In the genomic region with DNA sequence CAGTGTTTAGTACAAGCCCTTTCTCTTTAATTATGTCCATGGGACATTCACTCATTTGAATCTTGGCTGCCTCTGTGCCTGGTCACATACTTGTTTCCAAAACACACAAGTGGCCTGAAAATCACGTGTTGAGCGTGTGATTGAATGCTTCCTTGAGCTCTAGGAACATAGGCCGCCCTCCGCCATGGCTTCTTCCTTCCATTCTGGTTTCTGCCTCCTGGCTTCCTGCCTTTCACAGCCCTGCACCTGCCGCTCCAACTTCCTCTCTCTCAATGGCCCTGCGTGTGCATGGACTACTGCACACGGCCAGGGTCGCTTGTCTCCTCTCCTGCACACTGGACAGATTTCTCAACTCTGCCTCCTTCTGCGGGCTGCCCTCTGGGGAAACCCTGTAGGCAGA, we compare ENCODE assay signal across 11 cellular contexts.
A peak's percentile ranks its signal among the peaks of the same experiment; 100 is the strongest.
DNase-seq lines count a peak whose midpoint lies in the region; ATAC-seq, FAIRE-seq and TF ChIP-seq lines count a peak whose summit lies in the region.
"Had no signal": no experiment of that assay in that cellular context is flagged by ENCODE, and none has a peak within 500 bp of the region (broad histone marks: within the 10 kb centered on the region; RNA-seq: fewer than 3 reads in every experiment).

No MANE protein-coding gene starts in this region.

- ATAC-seq in activated naive CD8-positive, alpha-beta T cell treated with anti-CD3 and anti-CD28 coated beads, Interleukin-2, amount 50 U/mL, for 24 hours, result no peak
- ATAC-seq in HepG2 (no peak; the same call in 2 of the 3 replicates), HG03108 (IDR thresholded peaks at IDR 0.05; ENCODE audit: unreplicated experiment) (no peak), HG02938 (IDR thresholded peaks at IDR 0.05; ENCODE audit: unreplicated experiment) (no peak)
- no peak for ATAC-seq in activated CD4-positive, alpha-beta T cell treated with anti-CD3 and anti-CD28 coated beads for 36 hours

- H3K79me2 ChIP-seq in HepG2 (ENCODE audit: insufficient read depth, low read length), result peaks cover 55% of the 10 kb centered on the region
- H3K79me2 ChIP-seq: parathyroid adenoma had no signal

- peaks cover 2% of the 10 kb centered on the region for H3K36me3 Mint-ChIP-seq in activated naive CD8-positive, alpha-beta T cell treated with anti-CD3 and anti-CD28 coated beads for 36 hours
- H3K36me3 Mint-ChIP-seq in activated naive CD8-positive, alpha-beta T cell treated with anti-CD3 and anti-CD28 coated beads, Interleukin-2, amount 50 U/mL, for 24 hours (ENCODE audit: low read depth), result no peaks in the 10 kb centered on the region
- H3K36me3 Mint-ChIP-seq in activated CD4-positive, alpha-beta T cell treated with anti-CD3 and anti-CD28 coated beads for 36 hours (ENCODE audit: low read depth), result no peaks in the 10 kb centered on the region

- H3K4me3 ChIP-seq in SK-N-MC (no peak overlapping the region), HepG2 (replicated peaks in 1 of 3; ENCODE audit: insufficient read depth in 1 of 3, low read depth in 2 of 3, low read length in 3 of 3) (no peak overlapping the region), transverse colon (no peak overlapping the region)

- H3K27ac Mint-ChIP-seq in activated naive CD8-positive, alpha-beta T cell treated with anti-CD3 and anti-CD28 coated beads for 36 hours, result no peak overlapping the region
- no peak overlapping the region for H3K27ac Mint-ChIP-seq in activated naive CD8-positive, alpha-beta T cell treated with anti-CD3 and anti-CD28 coated beads, Interleukin-2, amount 50 U/mL, for 24 hours
- H3K27ac Mint-ChIP-seq in activated CD4-positive, alpha-beta T cell treated with anti-CD3 and anti-CD28 coated beads for 36 hours, result no peak overlapping the region
- H3K27ac Mint-ChIP-seq: activated T-cell treated with anti-CD3 and anti-CD28 coated beads, Interleukin-2, amount 50 U/mL, for 24 hours had no signal

- peak overlapping the region; percentile 22 for H3K4me3 Mint-ChIP-seq in activated naive CD8-positive, alpha-beta T cell treated with anti-CD3 and anti-CD28 coated beads for 36 hours
- H3K4me3 Mint-ChIP-seq in activated naive CD8-positive, alpha-beta T cell treated with anti-CD3 and anti-CD28 coated beads, Interleukin-2, amount 50 U/mL, for 24 hours, result no peak overlapping the region
- no peak overlapping the region for H3K4me3 Mint-ChIP-seq in activated CD4-positive, alpha-beta T cell treated with anti-CD3 and anti-CD28 coated beads for 36 hours
- H3K4me3 Mint-ChIP-seq: activated T-cell treated with anti-CD3 and anti-CD28 coated beads, Interleukin-2, amount 50 U/mL, for 24 hours had no signal

- no peaks in the 10 kb centered on the region for H3K9me3 ChIP-seq in SK-N-MC (ENCODE audit: low read depth, low read length)
- no peaks in the 10 kb centered on the region for H3K9me3 ChIP-seq in HepG2 (ENCODE audit: low read length)
- no peaks in the 10 kb centered on the region for H3K9me3 ChIP-seq in transverse colon

- H3K27ac ChIP-seq in SK-N-MC (peak overlapping the region; percentile 70), HepG2 (ENCODE audit: extremely low read length, insufficient read depth, low read length) (no peak overlapping the region), transverse colon (peak overlapping the region; percentile 44 to 66 (median 52))
- H3K27ac ChIP-seq: parathyroid adenoma had no signal

- TF ChIP-seq POLR2A in HepG2 (IDR thresholded peaks at IDR 0.05; ENCODE audit: insufficient read depth in 1 of 2, low read depth in 2 of 2, low read length in 2 of 2) (no peak), transverse colon (IDR thresholded peaks at IDR 0.05) (no peak)

- no peak for DNase-seq in activated naive CD8-positive, alpha-beta T cell treated with anti-CD3 and anti-CD28 coated beads for 36 hours
- DNase-seq in activated naive CD8-positive, alpha-beta T cell treated with anti-CD3 and anti-CD28 coated beads, Interleukin-2, amount 50 U/mL, for 24 hours, result no peak
- no peak for DNase-seq in SK-N-MC (ENCODE audit: low read depth, low spot score)
- no peak for DNase-seq in HepG2 (ENCODE audit: low spot score)
- DNase-seq in transverse colon, result peak; percentile 47
- no peak for DNase-seq in activated CD4-positive, alpha-beta T cell treated with anti-CD3 and anti-CD28 coated beads for 36 hours
- DNase-seq: activated T-cell treated with anti-CD3 and anti-CD28 coated beads, Interleukin-2, amount 50 U/mL, for 24 hours; erythroblast had no signal

- H3K27me3 Mint-ChIP-seq in activated naive CD8-positive, alpha-beta T cell treated with anti-CD3 and anti-CD28 coated beads for 36 hours, result no peaks in the 10 kb centered on the region
- peaks cover 3% of the 10 kb centered on the region for H3K27me3 Mint-ChIP-seq in activated naive CD8-positive, alpha-beta T cell treated with anti-CD3 and anti-CD28 coated beads, Interleukin-2, amount 50 U/mL, for 24 hours
- H3K27me3 Mint-ChIP-seq in activated CD4-positive, alpha-beta T cell treated with anti-CD3 and anti-CD28 coated beads for 36 hours, result peaks cover 4% of the 10 kb centered on the region

- TF ChIP-seq EP300 in HepG2 (IDR thresholded peaks at IDR 0.05; ENCODE audit: low read depth in 2 of 2, low read length in 2 of 2), result no peak
- TF ChIP-seq EP300 in HepG2 (CRISPR knock-in tag; IDR thresholded peaks at IDR 0.05; ENCODE audit: borderline replicate concordance), result no peak
- no peak for TF ChIP-seq EP300 in transverse colon (IDR thresholded peaks at IDR 0.05; ENCODE audit: low read depth)

- H2AFZ ChIP-seq in HepG2 (ENCODE audit: low read length), result no peak overlapping the region
- H2AFZ ChIP-seq: parathyroid adenoma had no signal

- in situ Hi-C loops in HepG2 (cut with HindIII; ENCODE audit: extremely low pct_ligation_motif_present, low pct_unique_long_range_greater_than_20kb), result no loop called here
- in situ Hi-C loops in transverse colon (cut with MboI; ENCODE audit: low pct_ligation_motif_present in 1 of 4, low pct_unique_long_range_greater_than_20kb in 1 of 4, low sequenced_read_pairs in 3 of 4), result no loop called here

- POLR2A ChIA-PET in HepG2 (lab: Yijun Ruan, JAX), result interaction anchor here (1.4 to 1.8 kb wide), 2 partner anchors 10 to 30 kb away, joined by 5 to 7 read pairs; no protein-coding TSS in a partner anchor
- POLR2A ChIA-PET in activated CD4-positive, alpha-beta T cell treated with anti-CD3 and anti-CD28 coated beads for 36 hours (lab: Charles Lee), result no interaction called here

- peaks cover 13% of the 10 kb centered on the region for H3K4me1 Mint-ChIP-seq in activated naive CD8-positive, alpha-beta T cell treated with anti-CD3 and anti-CD28 coated beads for 36 hours
- peaks cover 14% of the 10 kb centered on the region for H3K4me1 Mint-ChIP-seq in activated naive CD8-positive, alpha-beta T cell treated with anti-CD3 and anti-CD28 coated beads, Interleukin-2, amount 50 U/mL, for 24 hours
- H3K4me1 Mint-ChIP-seq in activated CD4-positive, alpha-beta T cell treated with anti-CD3 and anti-CD28 coated beads for 36 hours, result peaks cover 11% of the 10 kb centered on the region

- no peak for FAIRE-seq in HepG2 (lab: Jason Lieb, UNC)

- peaks cover 36% of the 10 kb centered on the region for H3K4me1 ChIP-seq in HepG2 (ENCODE audit: insufficient read depth, low read length)
- peaks cover 0 to 23% (median 11%) of the 10 kb centered on the region in 4 donors for H3K4me1 ChIP-seq in transverse colon
- H3K4me1 ChIP-seq: parathyroid adenoma had no signal

- no peak overlapping the region for H3K4me2 ChIP-seq in HepG2 (ENCODE audit: low read depth, low read length)

- H3K27me3 ChIP-seq in HepG2 (ENCODE audit: control insufficient read depth in 1 of 2, insufficient read depth in 2 of 2, low read length in 2 of 2), result no peaks in the 10 kb centered on the region
- H3K27me3 ChIP-seq in transverse colon, result no peaks in the 10 kb centered on the region

- no peak for TF ChIP-seq RAD21 in HepG2 (CRISPR knock-in tag; IDR thresholded peaks at IDR 0.05)

- H3K36me3 ChIP-seq in SK-N-MC (ENCODE audit: insufficient read depth, low read length) (peaks cover 78% of the 10 kb centered on the region), HepG2 (replicated peaks in 1 of 2; ENCODE audit: control insufficient read depth in 1 of 2, insufficient read depth in 2 of 2, low read length in 2 of 2) (peaks cover 1 to 23% of the 10 kb centered on the region in 2 experiments; a peak in 3 of 5 replicates), transverse colon (no peaks in the 10 kb centered on the region)

- TF ChIP-seq CTCF in HepG2 (CRISPR knock-in tag; IDR thresholded peaks at IDR 0.05), result no peak
- no peak for TF ChIP-seq CTCF in transverse colon (IDR thresholded peaks at IDR 0.05)

- intact Hi-C loops in HepG2 (cut with micrococcal nuclease; ENCODE audit: unreplicated experiment), result no loop called here
- intact Hi-C loops in transverse colon (cut with DNase I; ENCODE audit: low total_unique reads), result no loop called here
- intact Hi-C loops in activated CD4-positive, alpha-beta T cell treated with anti-CD3 and anti-CD28 coated beads for 36 hours (cut with DNase I, micrococcal nuclease), result no loop called here

- CTCF ChIA-PET in HepG2 (lab: Yijun Ruan, JAX; ENCODE audit: low intra/inter-chr PET ratio, low total read pairs), result no interaction called here
- CTCF ChIA-PET in activated CD4-positive, alpha-beta T cell treated with anti-CD3 and anti-CD28 coated beads for 36 hours (lab: Charles Lee), result interaction anchor here (0.6 kb wide), 1 partner anchor 30 kb away, joined by 3 read pairs; no protein-coding TSS in a partner anchor

- H4K20me1 ChIP-seq in HepG2 (ENCODE audit: insufficient read depth, low read length), result peaks cover 3% of the 10 kb centered on the region; the same call in 1 of the 2 replicates

- no peaks in the 10 kb centered on the region for H3K9me3 Mint-ChIP-seq in activated naive CD8-positive, alpha-beta T cell treated with anti-CD3 and anti-CD28 coated beads for 36 hours
- H3K9me3 Mint-ChIP-seq in activated naive CD8-positive, alpha-beta T cell treated with anti-CD3 and anti-CD28 coated beads, Interleukin-2, amount 50 U/mL, for 24 hours, result peaks cover 4% of the 10 kb centered on the region
- peaks cover 5% of the 10 kb centered on the region for H3K9me3 Mint-ChIP-seq in activated CD4-positive, alpha-beta T cell treated with anti-CD3 and anti-CD28 coated beads for 36 hours (ENCODE audit: low read depth)
- H3K9me3 Mint-ChIP-seq: activated T-cell treated with anti-CD3 and anti-CD28 coated beads, Interleukin-2, amount 50 U/mL, for 24 hours had no signal

- H3K9ac ChIP-seq in SK-N-MC (ENCODE audit: insufficient read length) (no peak overlapping the region), HepG2 (ENCODE audit: insufficient read depth, low read depth, low read length) (no peak overlapping the region)
- H3K9ac ChIP-seq: parathyroid adenoma had no signal

- BruUV-seq in HepG2 (replicated peaks; lab: Mats Ljungman, UMichigan), result no TSS peak

- WGBS in HepG2 (ENCODE audit: low lambda C conversion rate), result 90% methylated on average over 9 of the region's 9 CpGs
- WGBS in transverse colon (ENCODE audit: low coverage in 1 of 2), 2 donors, result 19 to 22% methylated on average over 7 to 9 of the region's 9 CpGs

TF ChIP-seq in HepG2, 621 proteins besides CTCF, POLR2A, EP300 and RAD21 (continues in another document):
- TF ChIP-seq JDP2 (CRISPR knock-in tag; IDR thresholded peaks at IDR 0.05; ENCODE audit: borderline replicate concordance), result no peak
- no peak for TF ChIP-seq SYNCRIP (IDR thresholded peaks at IDR 0.05; ENCODE audit: insufficient read depth, low read depth, low read length)
- TF ChIP-seq FOXK2 (IDR thresholded peaks at IDR 0.05), result no peak
- TF ChIP-seq ZBTB38 (CRISPR knock-in tag; IDR thresholded peaks at IDR 0.05), result no peak
